ENCODE assay signal across 8 cellular contexts in the genomic region with DNA sequence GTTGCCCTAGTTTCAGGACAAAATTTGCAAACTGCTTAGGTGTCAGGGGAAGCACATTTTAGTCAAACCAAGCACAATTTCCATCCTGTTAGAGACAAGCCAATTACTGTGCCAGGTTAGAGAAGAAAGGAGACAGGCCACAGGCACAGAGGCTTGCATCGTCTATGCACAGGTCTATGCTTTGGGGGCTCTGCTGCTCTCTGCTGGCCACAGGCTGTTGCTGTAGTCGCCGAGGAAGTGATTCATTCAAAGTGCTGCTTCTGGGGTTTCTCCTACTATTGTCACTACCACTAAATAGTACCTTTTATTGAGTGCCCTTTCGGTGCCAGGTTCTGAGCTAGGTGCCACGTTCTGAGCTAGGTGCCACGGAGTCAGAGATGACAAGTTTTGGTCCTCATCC. TPM values are rescaled to one million over a fixed set of nuclear protein-coding genes. Genes with fewer than 3 reads are reported as not detected.
DNase-seq lines count a peak whose midpoint lies in the region; ATAC-seq, FAIRE-seq and TF ChIP-seq lines count a peak whose summit lies in the region.

No MANE protein-coding gene starts in this region.

- H3K9me2 ChIP-seq in PC-3 (replicated peaks; ENCODE audit: low read length) = no peaks in the 10 kb centered on the region

- H3F3A ChIP-seq in PC-3 (ENCODE audit: low read length, unreplicated experiment) = no peaks in the 10 kb centered on the region

- H3K9me3 ChIP-seq in PC-3 (ENCODE audit: low read length) (no peaks in the 10 kb centered on the region), osteoblast (ENCODE audit: low read depth, low read length) (no peaks in the 10 kb centered on the region), tibial nerve (no peaks in the 10 kb centered on the region)

- 4 to 8% methylated on average over 6 of the region's 6 CpGs for WGBS in tibial nerve, 2 donors

- H3K27ac ChIP-seq in HL-60 (replicated peaks) (no peak overlapping the region), PC-3 (ENCODE audit: low read length) (no peak overlapping the region), osteoblast (ENCODE audit: low read depth, low read length) (no peak overlapping the region), tibial nerve (no peak overlapping the region)

- TF ChIP-seq POLR2A in tibial nerve (IDR thresholded peaks at IDR 0.05) = no peak

- no peak for DNase-seq in D721Med (ENCODE audit: insufficient read length, low spot score)
- DNase-seq in HL-60 (ENCODE audit: low read depth in 1 of 2, low spot score in 1 of 2) = peak in 1 of 2 experiments; percentile 42
- DNase-seq in PC-3 = peak; percentile 69
- DNase-seq in activated T-helper 1 cell treated with Interleukin-2 at 50 U/mL for 16 hours (ENCODE audit: low read depth) = peak; percentile 48
- DNase-seq in fibroblast of pulmonary artery (ENCODE audit: low read depth) = peak; percentile 61
- DNase-seq in osteoblast (ENCODE audit: insufficient read length, low spot score, missing footprints) = peak; percentile 80
- DNase-seq in tibial nerve (ENCODE audit: low spot score in 2 of 2) = peak; percentile 12 to 25

- peak; percentile 77 for ATAC-seq in GM19468 (IDR thresholded peaks at IDR 0.05; ENCODE audit: extremely low read depth, unreplicated experiment)
- ATAC-seq in PC-3 = peak; percentile 99

- H3K4me3 ChIP-seq in HL-60 (replicated peaks; ENCODE audit: insufficient read depth, low read length) (no peak overlapping the region), PC-3 (ENCODE audit: low read length) (no peak overlapping the region), fibroblast of pulmonary artery (replicated peaks; ENCODE audit: low read depth, low read length) (no peak overlapping the region), osteoblast (ENCODE audit: insufficient read depth, low read length) (no peak overlapping the region), tibial nerve (no peak overlapping the region)

- H2AFZ ChIP-seq in PC-3 (ENCODE audit: low read length) = no peak overlapping the region
- no peak overlapping the region for H2AFZ ChIP-seq in osteoblast (ENCODE audit: low read length)

- H3K9ac ChIP-seq in PC-3 (ENCODE audit: low read length) = no peak overlapping the region

- H3K4me1 ChIP-seq in PC-3 (ENCODE audit: insufficient read depth, low read length) = peaks cover 12% of the 10 kb centered on the region; the same call in 1 of the 2 replicates
- H3K4me1 ChIP-seq in osteoblast (ENCODE audit: insufficient read depth, low read length) = no peaks in the 10 kb centered on the region
- no peaks in the 10 kb centered on the region for H3K4me1 ChIP-seq in tibial nerve

- POLR2A ChIA-PET in PC-3 (lab: Charles Lee; ENCODE audit: unreplicated experiment) = no interaction called here

- intact Hi-C loops in PC-3 (cut with micrococcal nuclease) = loop anchor here (1.0 to 2.0 kb wide), 4 partner anchors 58 to 180 kb away; partner anchors contain the start of gene HTATSF1

- peak; percentile 51 for TF ChIP-seq CTCF in D721Med (IDR thresholded peaks at IDR 0.05; ENCODE audit: insufficient read depth, missing control alignments)
- TF ChIP-seq CTCF in HL-60 (IDR thresholded peaks at IDR 0.05; ENCODE audit: insufficient read depth, low read length) = peak; percentile 73
- TF ChIP-seq CTCF in PC-3 (conservative IDR thresholded peaks at IDR 0.05; ENCODE audit: low read depth, low read length) = peak; percentile 76
- peak; percentile 76 for TF ChIP-seq CTCF in fibroblast of pulmonary artery (IDR thresholded peaks at IDR 0.05; ENCODE audit: low read length, missing control alignments)
- peak; percentile 82 for TF ChIP-seq CTCF in osteoblast (IDR thresholded peaks at IDR 0.05; ENCODE audit: extremely low read depth, low read depth, low read length)
- peak in 4 of 5 experiments; percentile 40 to 55 (median 44) for TF ChIP-seq CTCF in tibial nerve (IDR thresholded peaks at IDR 0.05)

- H3K79me2 ChIP-seq in PC-3 (ENCODE audit: low read length) (no peaks in the 10 kb centered on the region), osteoblast (ENCODE audit: insufficient read depth, low read length) (no peaks in the 10 kb centered on the region)

- CTCF ChIA-PET in PC-3 (lab: Charles Lee) = interaction anchor here (1.1 to 1.6 kb wide), 2 partner anchors 12 to 52 kb away, joined by 3 read pairs; no protein-coding TSS in a partner anchor

- H3K36me3 ChIP-seq in PC-3 (ENCODE audit: low read depth, low read length) (no peaks in the 10 kb centered on the region), osteoblast (ENCODE audit: insufficient read depth, low read length) (no peaks in the 10 kb centered on the region), tibial nerve (no peaks in the 10 kb centered on the region)

- TF ChIP-seq EP300 in tibial nerve (IDR thresholded peaks at IDR 0.05) = no peak

- BruUV-seq in PC-3 (replicated peaks; lab: Mats Ljungman, UMichigan) = no TSS peak

- peak; percentile 21 for FAIRE-seq in D721Med (lab: Jason Lieb, UNC)

- H3K4me2 ChIP-seq in PC-3 (ENCODE audit: low read length) (0 out of 2 replicates have a peak overlapping the region, but pooled peaks have one; percentile 21), osteoblast (ENCODE audit: insufficient read depth, low read length) (no peak overlapping the region)

- no peaks in the 10 kb centered on the region for H4K20me1 ChIP-seq in PC-3 (ENCODE audit: low read length)
- H4K20me1 ChIP-seq in osteoblast (ENCODE audit: insufficient read depth, low read length) = no peaks in the 10 kb centered on the region

- H3K27me3 ChIP-seq in HL-60 (ENCODE audit: insufficient read depth, poor library complexity, severe bottlenecking) (no peaks in the 10 kb centered on the region), PC-3 (ENCODE audit: low read length) (no peaks in the 10 kb centered on the region), osteoblast (ENCODE audit: insufficient read depth, low read length) (peaks cover 2% of the 10 kb centered on the region), tibial nerve (no peaks in the 10 kb centered on the region)

RNA-seq across cellular contexts. Expression of gene VGLL1, which starts 45.5 kb away (rescaled TPM):
- total RNA-seq in PC-3 (2014; rRNA removed) (4.2 and 5.3 TPM in 2 replicates), osteoblast (not detected in 2 replicates), tibial nerve (not detected)
